ENCODE assay signal across 2 cellular contexts in the genomic region with DNA sequence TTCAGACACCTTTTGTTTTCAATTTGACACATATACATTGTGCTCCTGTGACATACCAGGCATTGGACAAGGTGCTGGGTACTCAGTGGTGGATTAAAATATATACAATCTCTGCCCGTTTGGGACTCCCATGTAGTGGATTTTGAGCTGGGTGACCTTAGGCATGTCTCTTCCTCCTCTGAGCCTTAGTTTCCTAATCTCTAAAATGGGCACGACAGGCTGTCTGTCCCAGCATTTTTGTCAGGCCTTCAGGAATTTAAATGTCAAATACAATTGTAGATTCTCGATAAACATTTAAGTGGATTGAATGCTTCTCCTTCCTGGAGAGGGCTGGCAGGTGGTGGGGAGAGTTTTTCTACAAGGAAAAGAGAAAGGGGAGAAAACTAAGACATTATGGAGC.
TF ChIP-seq lines count a peak whose summit lies in the region.

No MANE protein-coding gene starts in this region.

TF ChIP-seq in HepG2, 621 proteins besides CTCF, POLR2A, EP300 and RAD21:
- no peak for TF ChIP-seq ZNF589 (CRISPR knock-in tag; conservative IDR thresholded peaks at IDR 0.05)
- no peak for TF ChIP-seq GZF1 (CRISPR knock-in tag; IDR thresholded peaks at IDR 0.05)
- no peak for TF ChIP-seq ZNF776 (CRISPR knock-in tag; IDR thresholded peaks at IDR 0.05)
- TF ChIP-seq, protein P1, sequence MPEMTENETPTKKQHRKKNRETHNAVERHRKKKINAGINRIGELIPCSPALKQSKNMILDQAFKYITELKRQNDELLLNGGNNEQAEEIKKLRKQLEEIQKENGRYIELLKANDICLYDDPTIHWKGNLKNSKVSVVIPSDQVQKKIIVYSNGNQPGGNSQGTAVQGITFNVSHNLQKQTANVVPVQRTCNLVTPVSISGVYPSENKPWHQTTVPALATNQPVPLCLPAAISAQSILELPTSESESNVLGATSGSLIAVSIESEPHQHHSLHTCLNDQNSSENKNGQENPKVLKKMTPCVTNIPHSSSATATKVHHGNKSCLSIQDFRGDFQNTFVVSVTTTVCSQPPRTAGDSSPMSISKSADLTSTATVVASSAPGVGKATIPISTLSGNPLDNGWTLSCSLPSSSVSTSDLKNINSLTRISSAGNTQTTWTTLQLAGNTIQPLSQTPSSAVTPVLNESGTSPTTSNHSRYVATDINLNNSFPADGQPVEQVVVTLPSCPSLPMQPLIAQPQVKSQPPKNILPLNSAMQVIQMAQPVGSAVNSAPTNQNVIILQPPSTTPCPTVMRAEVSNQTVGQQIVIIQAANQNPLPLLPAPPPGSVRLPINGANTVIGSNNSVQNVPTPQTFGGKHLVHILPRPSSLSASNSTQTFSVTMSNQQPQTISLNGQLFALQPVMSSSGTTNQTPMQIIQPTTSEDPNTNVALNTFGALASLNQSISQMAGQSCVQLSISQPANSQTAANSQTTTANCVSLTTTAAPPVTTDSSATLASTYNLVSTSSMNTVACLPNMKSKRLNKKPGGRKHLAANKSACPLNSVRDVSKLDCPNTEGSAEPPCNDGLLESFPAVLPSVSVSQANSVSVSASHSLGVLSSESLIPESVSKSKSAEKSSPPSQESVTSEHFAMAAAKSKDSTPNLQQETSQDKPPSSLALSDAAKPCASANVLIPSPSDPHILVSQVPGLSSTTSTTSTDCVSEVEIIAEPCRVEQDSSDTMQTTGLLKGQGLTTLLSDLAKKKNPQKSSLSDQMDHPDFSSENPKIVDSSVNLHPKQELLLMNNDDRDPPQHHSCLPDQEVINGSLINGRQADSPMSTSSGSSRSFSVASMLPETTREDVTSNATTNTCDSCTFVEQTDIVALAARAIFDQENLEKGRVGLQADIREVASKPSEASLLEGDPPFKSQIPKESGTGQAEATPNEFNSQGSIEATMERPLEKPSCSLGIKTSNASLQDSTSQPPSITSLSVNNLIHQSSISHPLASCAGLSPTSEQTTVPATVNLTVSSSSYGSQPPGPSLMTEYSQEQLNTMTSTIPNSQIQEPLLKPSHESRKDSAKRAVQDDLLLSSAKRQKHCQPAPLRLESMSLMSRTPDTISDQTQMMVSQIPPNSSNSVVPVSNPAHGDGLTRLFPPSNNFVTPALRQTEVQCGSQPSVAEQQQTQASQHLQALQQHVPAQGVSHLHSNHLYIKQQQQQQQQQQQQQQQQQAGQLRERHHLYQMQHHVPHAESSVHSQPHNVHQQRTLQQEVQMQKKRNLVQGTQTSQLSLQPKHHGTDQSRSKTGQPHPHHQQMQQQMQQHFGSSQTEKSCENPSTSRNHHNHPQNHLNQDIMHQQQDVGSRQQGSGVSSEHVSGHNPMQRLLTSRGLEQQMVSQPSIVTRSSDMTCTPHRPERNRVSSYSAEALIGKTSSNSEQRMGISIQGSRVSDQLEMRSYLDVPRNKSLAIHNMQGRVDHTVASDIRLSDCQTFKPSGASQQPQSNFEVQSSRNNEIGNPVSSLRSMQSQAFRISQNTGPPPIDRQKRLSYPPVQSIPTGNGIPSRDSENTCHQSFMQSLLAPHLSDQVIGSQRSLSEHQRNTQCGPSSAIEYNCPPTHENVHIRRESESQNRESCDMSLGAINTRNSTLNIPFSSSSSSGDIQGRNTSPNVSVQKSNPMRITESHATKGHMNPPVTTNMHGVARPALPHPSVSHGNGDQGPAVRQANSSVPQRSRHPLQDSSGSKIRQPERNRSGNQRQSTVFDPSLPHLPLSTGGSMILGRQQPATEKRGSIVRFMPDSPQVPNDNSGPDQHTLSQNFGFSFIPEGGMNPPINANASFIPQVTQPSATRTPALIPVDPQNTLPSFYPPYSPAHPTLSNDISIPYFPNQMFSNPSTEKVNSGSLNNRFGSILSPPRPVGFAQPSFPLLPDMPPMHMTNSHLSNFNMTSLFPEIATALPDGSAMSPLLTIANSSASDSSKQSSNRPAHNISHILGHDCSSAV (CRISPR knock-in tag; IDR thresholded peaks at IDR 0.05; ENCODE audit: borderline replicate concordance) = no peak
- TF ChIP-seq ZNF629 (CRISPR knock-in tag; conservative IDR thresholded peaks at IDR 0.05) = peak; percentile 62
- no peak for TF ChIP-seq RBAK (CRISPR knock-in tag; IDR thresholded peaks at IDR 0.05)
TF ChIP-seq in HepG2: peak in this region for 1.

TF ChIP-seq in K562, 482 proteins besides CTCF, POLR2A, EP300 and RAD21:
- TF ChIP-seq RBM25 (IDR thresholded peaks at IDR 0.05; ENCODE audit: low read depth, low read length, severe bottlenecking) (peak; percentile 67), JUNB (CRISPR knock-in tag; conservative IDR thresholded peaks at IDR 0.05) (no peak)
